Comparison of ENCODE assay signal across 2 cellular contexts in genomic region chr10:56585447-56586171, GRCh38.
TF ChIP-seq lines count a peak whose summit lies in the region.

No MANE protein-coding gene starts in this region.

TF ChIP-seq in GM23338, 12 proteins besides CTCF, POLR2A, EP300 and RAD21 (continued from another document):
- TF ChIP-seq ZNF114 (CRISPR knock-in tag; IDR thresholded peaks at IDR 0.05) (no peak), JUNB (IDR thresholded peaks at IDR 0.05; ENCODE audit: unreplicated experiment) (no peak), EZH2phosphoT487 (IDR thresholded peaks at IDR 0.05; ENCODE audit: unreplicated experiment) (no peak), EZH2 (IDR thresholded peaks at IDR 0.05; ENCODE audit: low read depth, unreplicated experiment) (no peak), ZNF462 (CRISPR knock-in tag; IDR thresholded peaks at IDR 0.05) (no peak), ZNF331 (CRISPR knock-in tag; IDR thresholded peaks at IDR 0.05; ENCODE audit: low read depth) (no peak)
- TF ChIP-seq, protein P1, sequence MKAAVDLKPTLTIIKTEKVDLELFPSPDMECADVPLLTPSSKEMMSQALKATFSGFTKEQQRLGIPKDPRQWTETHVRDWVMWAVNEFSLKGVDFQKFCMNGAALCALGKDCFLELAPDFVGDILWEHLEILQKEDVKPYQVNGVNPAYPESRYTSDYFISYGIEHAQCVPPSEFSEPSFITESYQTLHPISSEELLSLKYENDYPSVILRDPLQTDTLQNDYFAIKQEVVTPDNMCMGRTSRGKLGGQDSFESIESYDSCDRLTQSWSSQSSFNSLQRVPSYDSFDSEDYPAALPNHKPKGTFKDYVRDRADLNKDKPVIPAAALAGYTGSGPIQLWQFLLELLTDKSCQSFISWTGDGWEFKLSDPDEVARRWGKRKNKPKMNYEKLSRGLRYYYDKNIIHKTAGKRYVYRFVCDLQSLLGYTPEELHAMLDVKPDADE (IDR thresholded peaks at IDR 0.05), result no peak

TF ChIP-seq in H1, 55 proteins besides CTCF, POLR2A, EP300 and RAD21 (continued from another document):
- TF ChIP-seq POU5F1 (IDR thresholded peaks at IDR 0.05; ENCODE audit: low read depth, low read length) (no peak), KDM4A (IDR thresholded peaks at IDR 0.05; ENCODE audit: low read depth, low read length, severe bottlenecking) (no peak), CBX5 (IDR thresholded peaks at IDR 0.05; ENCODE audit: low read depth, low read length) (no peak), BCL11A (IDR thresholded peaks at IDR 0.05; ENCODE audit: low read depth in 2 of 2, low read length in 2 of 2) (no peak), SP4 (IDR thresholded peaks at IDR 0.05; ENCODE audit: low read length) (no peak), TCF12 (IDR thresholded peaks at IDR 0.05; ENCODE audit: low read depth, low read length) (no peak), GTF2F1 (IDR thresholded peaks at IDR 0.05; ENCODE audit: borderline replicate concordance, low read depth, low read length) (no peak), FOSL1 (IDR thresholded peaks at IDR 0.05; ENCODE audit: insufficient read depth, low read depth, low read length) (no peak), NANOG (IDR thresholded peaks at IDR 0.05; ENCODE audit: insufficient read depth, low read depth, low read length, poor library complexity, severe bottlenecking) (no peak), CREB1 (IDR thresholded peaks at IDR 0.05) (no peak), TAF1 (IDR thresholded peaks at IDR 0.05; ENCODE audit: low read depth, low read length) (no peak), CBX8 (IDR thresholded peaks at IDR 0.05; ENCODE audit: borderline replicate concordance, low read depth, low read length) (no peak), RXRA (IDR thresholded peaks at IDR 0.05; ENCODE audit: insufficient read depth, low read depth, low read length) (no peak), SIRT6 (IDR thresholded peaks at IDR 0.05; ENCODE audit: low read length) (no peak), GABPA (IDR thresholded peaks at IDR 0.05; ENCODE audit: borderline replicate concordance, insufficient read depth, low read length) (no peak), SP2 (IDR thresholded peaks at IDR 0.05; ENCODE audit: low read length) (no peak), EZH2 (IDR thresholded peaks at IDR 0.05; ENCODE audit: low read depth, low read length, severe bottlenecking) (no peak)
- TF ChIP-seq, protein P2, sequence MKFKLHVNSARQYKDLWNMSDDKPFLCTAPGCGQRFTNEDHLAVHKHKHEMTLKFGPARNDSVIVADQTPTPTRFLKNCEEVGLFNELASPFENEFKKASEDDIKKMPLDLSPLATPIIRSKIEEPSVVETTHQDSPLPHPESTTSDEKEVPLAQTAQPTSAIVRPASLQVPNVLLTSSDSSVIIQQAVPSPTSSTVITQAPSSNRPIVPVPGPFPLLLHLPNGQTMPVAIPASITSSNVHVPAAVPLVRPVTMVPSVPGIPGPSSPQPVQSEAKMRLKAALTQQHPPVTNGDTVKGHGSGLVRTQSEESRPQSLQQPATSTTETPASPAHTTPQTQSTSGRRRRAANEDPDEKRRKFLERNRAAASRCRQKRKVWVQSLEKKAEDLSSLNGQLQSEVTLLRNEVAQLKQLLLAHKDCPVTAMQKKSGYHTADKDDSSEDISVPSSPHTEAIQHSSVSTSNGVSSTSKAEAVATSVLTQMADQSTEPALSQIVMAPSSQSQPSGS (IDR thresholded peaks at IDR 0.05; ENCODE audit: low read length), result no peak
